1 cellular context compared by ENCODE assay signal in the genomic region with DNA sequence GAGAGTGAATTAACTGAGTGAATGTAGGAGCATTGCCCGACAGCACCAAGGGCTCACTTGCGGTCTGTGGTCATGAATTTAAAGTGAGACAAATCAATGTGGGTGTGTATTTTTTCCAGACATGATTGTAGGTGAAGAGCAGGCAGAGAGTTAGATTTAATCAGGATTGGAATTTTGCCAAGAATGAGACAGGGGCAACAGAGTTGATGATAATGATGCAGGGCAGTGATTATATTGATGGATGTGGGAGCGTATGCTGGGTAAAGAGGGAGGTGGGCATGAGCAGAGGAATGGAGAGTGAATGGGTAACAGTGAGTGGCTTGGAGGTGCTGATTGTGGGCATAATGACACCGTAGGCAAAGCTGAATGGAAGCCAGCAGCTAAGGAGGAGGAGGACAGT.
TF ChIP-seq lines count a peak whose summit lies in the region.

No MANE protein-coding gene starts in this region.

TF ChIP-seq in H1, 55 proteins besides CTCF, POLR2A, EP300 and RAD21:
- TF ChIP-seq, protein P1, sequence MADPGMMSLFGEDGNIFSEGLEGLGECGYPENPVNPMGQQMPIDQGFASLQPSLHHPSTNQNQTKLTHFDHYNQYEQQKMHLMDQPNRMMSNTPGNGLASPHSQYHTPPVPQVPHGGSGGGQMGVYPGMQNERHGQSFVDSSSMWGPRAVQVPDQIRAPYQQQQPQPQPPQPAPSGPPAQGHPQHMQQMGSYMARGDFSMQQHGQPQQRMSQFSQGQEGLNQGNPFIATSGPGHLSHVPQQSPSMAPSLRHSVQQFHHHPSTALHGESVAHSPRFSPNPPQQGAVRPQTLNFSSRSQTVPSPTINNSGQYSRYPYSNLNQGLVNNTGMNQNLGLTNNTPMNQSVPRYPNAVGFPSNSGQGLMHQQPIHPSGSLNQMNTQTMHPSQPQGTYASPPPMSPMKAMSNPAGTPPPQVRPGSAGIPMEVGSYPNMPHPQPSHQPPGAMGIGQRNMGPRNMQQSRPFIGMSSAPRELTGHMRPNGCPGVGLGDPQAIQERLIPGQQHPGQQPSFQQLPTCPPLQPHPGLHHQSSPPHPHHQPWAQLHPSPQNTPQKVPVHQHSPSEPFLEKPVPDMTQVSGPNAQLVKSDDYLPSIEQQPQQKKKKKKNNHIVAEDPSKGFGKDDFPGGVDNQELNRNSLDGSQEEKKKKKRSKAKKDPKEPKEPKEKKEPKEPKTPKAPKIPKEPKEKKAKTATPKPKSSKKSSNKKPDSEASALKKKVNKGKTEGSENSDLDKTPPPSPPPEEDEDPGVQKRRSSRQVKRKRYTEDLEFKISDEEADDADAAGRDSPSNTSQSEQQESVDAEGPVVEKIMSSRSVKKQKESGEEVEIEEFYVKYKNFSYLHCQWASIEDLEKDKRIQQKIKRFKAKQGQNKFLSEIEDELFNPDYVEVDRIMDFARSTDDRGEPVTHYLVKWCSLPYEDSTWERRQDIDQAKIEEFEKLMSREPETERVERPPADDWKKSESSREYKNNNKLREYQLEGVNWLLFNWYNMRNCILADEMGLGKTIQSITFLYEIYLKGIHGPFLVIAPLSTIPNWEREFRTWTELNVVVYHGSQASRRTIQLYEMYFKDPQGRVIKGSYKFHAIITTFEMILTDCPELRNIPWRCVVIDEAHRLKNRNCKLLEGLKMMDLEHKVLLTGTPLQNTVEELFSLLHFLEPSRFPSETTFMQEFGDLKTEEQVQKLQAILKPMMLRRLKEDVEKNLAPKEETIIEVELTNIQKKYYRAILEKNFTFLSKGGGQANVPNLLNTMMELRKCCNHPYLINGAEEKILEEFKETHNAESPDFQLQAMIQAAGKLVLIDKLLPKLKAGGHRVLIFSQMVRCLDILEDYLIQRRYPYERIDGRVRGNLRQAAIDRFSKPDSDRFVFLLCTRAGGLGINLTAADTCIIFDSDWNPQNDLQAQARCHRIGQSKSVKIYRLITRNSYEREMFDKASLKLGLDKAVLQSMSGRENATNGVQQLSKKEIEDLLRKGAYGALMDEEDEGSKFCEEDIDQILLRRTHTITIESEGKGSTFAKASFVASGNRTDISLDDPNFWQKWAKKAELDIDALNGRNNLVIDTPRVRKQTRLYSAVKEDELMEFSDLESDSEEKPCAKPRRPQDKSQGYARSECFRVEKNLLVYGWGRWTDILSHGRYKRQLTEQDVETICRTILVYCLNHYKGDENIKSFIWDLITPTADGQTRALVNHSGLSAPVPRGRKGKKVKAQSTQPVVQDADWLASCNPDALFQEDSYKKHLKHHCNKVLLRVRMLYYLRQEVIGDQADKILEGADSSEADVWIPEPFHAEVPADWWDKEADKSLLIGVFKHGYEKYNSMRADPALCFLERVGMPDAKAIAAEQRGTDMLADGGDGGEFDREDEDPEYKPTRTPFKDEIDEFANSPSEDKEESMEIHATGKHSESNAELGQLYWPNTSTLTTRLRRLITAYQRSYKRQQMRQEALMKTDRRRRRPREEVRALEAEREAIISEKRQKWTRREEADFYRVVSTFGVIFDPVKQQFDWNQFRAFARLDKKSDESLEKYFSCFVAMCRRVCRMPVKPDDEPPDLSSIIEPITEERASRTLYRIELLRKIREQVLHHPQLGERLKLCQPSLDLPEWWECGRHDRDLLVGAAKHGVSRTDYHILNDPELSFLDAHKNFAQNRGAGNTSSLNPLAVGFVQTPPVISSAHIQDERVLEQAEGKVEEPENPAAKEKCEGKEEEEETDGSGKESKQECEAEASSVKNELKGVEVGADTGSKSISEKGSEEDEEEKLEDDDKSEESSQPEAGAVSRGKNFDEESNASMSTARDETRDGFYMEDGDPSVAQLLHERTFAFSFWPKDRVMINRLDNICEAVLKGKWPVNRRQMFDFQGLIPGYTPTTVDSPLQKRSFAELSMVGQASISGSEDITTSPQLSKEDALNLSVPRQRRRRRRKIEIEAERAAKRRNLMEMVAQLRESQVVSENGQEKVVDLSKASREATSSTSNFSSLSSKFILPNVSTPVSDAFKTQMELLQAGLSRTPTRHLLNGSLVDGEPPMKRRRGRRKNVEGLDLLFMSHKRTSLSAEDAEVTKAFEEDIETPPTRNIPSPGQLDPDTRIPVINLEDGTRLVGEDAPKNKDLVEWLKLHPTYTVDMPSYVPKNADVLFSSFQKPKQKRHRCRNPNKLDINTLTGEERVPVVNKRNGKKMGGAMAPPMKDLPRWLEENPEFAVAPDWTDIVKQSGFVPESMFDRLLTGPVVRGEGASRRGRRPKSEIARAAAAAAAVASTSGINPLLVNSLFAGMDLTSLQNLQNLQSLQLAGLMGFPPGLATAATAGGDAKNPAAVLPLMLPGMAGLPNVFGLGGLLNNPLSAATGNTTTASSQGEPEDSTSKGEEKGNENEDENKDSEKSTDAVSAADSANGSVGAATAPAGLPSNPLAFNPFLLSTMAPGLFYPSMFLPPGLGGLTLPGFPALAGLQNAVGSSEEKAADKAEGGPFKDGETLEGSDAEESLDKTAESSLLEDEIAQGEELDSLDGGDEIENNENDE (IDR thresholded peaks at IDR 0.05; ENCODE audit: insufficient replicate concordance, low read length) = no peak
- no peak for TF ChIP-seq CBX8 (IDR thresholded peaks at IDR 0.05; ENCODE audit: borderline replicate concordance, low read depth, low read length)
- no peak for TF ChIP-seq TCF12 (IDR thresholded peaks at IDR 0.05; ENCODE audit: low read depth, low read length)
- TF ChIP-seq FOSL1 (IDR thresholded peaks at IDR 0.05; ENCODE audit: insufficient read depth, low read depth, low read length) = no peak
- no peak for TF ChIP-seq CHD1 (IDR thresholded peaks at IDR 0.05; ENCODE audit: low read depth, low read length)
- no peak for TF ChIP-seq NRF1 (IDR thresholded peaks at IDR 0.05; ENCODE audit: low read depth, low read length)
- no peak for TF ChIP-seq SIX5 (IDR thresholded peaks at IDR 0.05; ENCODE audit: low read depth, low read length)
- TF ChIP-seq EGR1 (IDR thresholded peaks at IDR 0.05; ENCODE audit: borderline replicate concordance, low read depth, low read length) = no peak
- no peak for TF ChIP-seq SIRT6 (IDR thresholded peaks at IDR 0.05; ENCODE audit: low read length)
- TF ChIP-seq SIN3A (conservative IDR thresholded peaks at IDR 0.05 in 1 of 2, IDR thresholded peaks at IDR 0.05 in 1 of 2; ENCODE audit: low read depth in 1 of 2, low read length in 2 of 2) = no peak
- TF ChIP-seq CREB1 (IDR thresholded peaks at IDR 0.05) = no peak
- TF ChIP-seq BACH1 (IDR thresholded peaks at IDR 0.05; ENCODE audit: low read length) = no peak
- no peak for TF ChIP-seq NANOG (IDR thresholded peaks at IDR 0.05; ENCODE audit: insufficient read depth, low read depth, low read length, poor library complexity, severe bottlenecking)
- TF ChIP-seq, protein P2, sequence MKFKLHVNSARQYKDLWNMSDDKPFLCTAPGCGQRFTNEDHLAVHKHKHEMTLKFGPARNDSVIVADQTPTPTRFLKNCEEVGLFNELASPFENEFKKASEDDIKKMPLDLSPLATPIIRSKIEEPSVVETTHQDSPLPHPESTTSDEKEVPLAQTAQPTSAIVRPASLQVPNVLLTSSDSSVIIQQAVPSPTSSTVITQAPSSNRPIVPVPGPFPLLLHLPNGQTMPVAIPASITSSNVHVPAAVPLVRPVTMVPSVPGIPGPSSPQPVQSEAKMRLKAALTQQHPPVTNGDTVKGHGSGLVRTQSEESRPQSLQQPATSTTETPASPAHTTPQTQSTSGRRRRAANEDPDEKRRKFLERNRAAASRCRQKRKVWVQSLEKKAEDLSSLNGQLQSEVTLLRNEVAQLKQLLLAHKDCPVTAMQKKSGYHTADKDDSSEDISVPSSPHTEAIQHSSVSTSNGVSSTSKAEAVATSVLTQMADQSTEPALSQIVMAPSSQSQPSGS (IDR thresholded peaks at IDR 0.05; ENCODE audit: low read length) = no peak
- no peak for TF ChIP-seq HDAC6 (IDR thresholded peaks at IDR 0.05; ENCODE audit: low read depth, low read length)
- no peak for TF ChIP-seq SRF (IDR thresholded peaks at IDR 0.05; ENCODE audit: low read depth, low read length)
- no peak for TF ChIP-seq CEBPB (IDR thresholded peaks at IDR 0.05; ENCODE audit: low read depth, low read length)
- TF ChIP-seq SP1 (IDR thresholded peaks at IDR 0.05; ENCODE audit: low read depth, low read length) = no peak
- no peak for TF ChIP-seq CBX5 (IDR thresholded peaks at IDR 0.05; ENCODE audit: low read depth, low read length)
